ENCODE assay signal across 1 cellular context in the genomic region with DNA sequence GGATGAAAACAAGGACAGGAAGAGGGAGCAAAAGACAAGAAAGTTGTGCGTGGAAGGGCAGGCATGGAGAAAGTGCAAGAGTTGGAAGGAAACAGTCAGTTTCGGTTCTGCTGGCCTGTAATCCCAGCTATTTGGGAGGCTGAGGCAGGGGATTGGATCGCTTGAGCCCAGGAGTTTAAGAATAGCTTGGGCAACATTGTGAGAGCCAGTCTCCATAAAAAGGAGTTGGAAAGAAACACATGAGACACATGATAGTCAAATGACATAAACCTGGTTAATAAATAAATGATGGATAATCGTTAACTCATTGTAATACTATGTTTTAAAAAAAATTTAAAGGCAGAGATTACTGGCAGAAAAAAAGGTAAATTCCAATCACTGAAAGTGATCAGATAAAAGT.
TF ChIP-seq lines count a peak whose summit lies in the region.

No MANE protein-coding gene starts in this region.

TF ChIP-seq in IMR-90, 13 proteins besides CTCF, POLR2A, EP300 and RAD21 (continued from another document):
- TF ChIP-seq NFE2L2 (IDR thresholded peaks at IDR 0.05; ENCODE audit: low read depth, low read length) (no peak), CHD1 (IDR thresholded peaks at IDR 0.05; ENCODE audit: low read depth, low read length) (no peak), FOS (IDR thresholded peaks at IDR 0.05; ENCODE audit: low read depth, low read length) (no peak), CEBPB (IDR thresholded peaks at IDR 0.05; ENCODE audit: low read depth, low read length) (no peak), RCOR1 (IDR thresholded peaks at IDR 0.05; ENCODE audit: insufficient replicate concordance, low read length) (no peak), RFX5 (IDR thresholded peaks at IDR 0.05; ENCODE audit: low read depth, low read length) (no peak), MXI1 (IDR thresholded peaks at IDR 0.05; ENCODE audit: borderline replicate concordance, low read depth, low read length) (no peak)
- TF ChIP-seq, protein P1, sequence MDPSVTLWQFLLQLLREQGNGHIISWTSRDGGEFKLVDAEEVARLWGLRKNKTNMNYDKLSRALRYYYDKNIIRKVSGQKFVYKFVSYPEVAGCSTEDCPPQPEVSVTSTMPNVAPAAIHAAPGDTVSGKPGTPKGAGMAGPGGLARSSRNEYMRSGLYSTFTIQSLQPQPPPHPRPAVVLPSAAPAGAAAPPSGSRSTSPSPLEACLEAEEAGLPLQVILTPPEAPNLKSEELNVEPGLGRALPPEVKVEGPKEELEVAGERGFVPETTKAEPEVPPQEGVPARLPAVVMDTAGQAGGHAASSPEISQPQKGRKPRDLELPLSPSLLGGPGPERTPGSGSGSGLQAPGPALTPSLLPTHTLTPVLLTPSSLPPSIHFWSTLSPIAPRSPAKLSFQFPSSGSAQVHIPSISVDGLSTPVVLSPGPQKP (IDR thresholded peaks at IDR 0.05; ENCODE audit: borderline replicate concordance, low read depth, low read length), result no peak
